In genomic region chr17:82105882-82106696, GRCh38 we compare ENCODE assay signal across 8 cellular contexts. TPM values are rescaled to one million over a fixed set of nuclear protein-coding genes. Genes with fewer than 3 reads are reported as not detected.
A peak's percentile ranks its signal among the peaks of the same experiment; 100 is the strongest.
DNase-seq lines count a peak whose midpoint lies in the region; ATAC-seq and TF ChIP-seq lines count a peak whose summit lies in the region.

No MANE protein-coding gene starts in this region.

- peak overlapping the region; percentile 93 for H3K27ac Mint-ChIP-seq in activated CD8-positive, alpha-beta memory T cell treated with anti-CD3 and anti-CD28 coated beads, Interleukin-2, amount 10 ng/mL, durations not matched to agents 7 days and 5 days

- H3K36me3 Mint-ChIP-seq in activated CD8-positive, alpha-beta memory T cell treated with anti-CD3 and anti-CD28 coated beads, Interleukin-2, amount 10 ng/mL, durations not matched to agents 7 days and 5 days = no peaks in the 10 kb centered on the region

- H3K4me3 Mint-ChIP-seq in activated CD8-positive, alpha-beta memory T cell treated with anti-CD3 and anti-CD28 coated beads, Interleukin-2, amount 10 ng/mL, durations not matched to agents 7 days and 5 days = peak overlapping the region; percentile 80

- peaks cover 29% of the 10 kb centered on the region for H3K4me1 Mint-ChIP-seq in activated CD8-positive, alpha-beta memory T cell treated with anti-CD3 and anti-CD28 coated beads, Interleukin-2, amount 10 ng/mL, durations not matched to agents 7 days and 5 days

- H3K27ac ChIP-seq in urinary bladder (ENCODE audit: low read depth) = peak overlapping the region; percentile 55

- peak; percentile 60 for DNase-seq in AG08395 (ENCODE audit: low spot score)
- peak; percentile 89 to 91 for DNase-seq in NOMO-1 (lab: John Stamatoyannopoulos, UW; ENCODE audit: unreplicated experiment in 2 of 2)
- peak; percentile 82 for DNase-seq in activated CD8-positive, alpha-beta memory T cell treated with anti-CD3 and anti-CD28 coated beads, Interleukin-2, amount 10 ng/mL, durations not matched to agents 7 days and 5 days
- DNase-seq in omental fat pad (ENCODE audit: low spot score) = no peak

- no peaks in the 10 kb centered on the region for H3K27me3 Mint-ChIP-seq in activated CD8-positive, alpha-beta memory T cell treated with anti-CD3 and anti-CD28 coated beads, Interleukin-2, amount 10 ng/mL, durations not matched to agents 7 days and 5 days

- CTCF ChIA-PET in activated CD8-positive, alpha-beta memory T cell treated with anti-CD3 and anti-CD28 coated beads, Interleukin-2, amount 10 ng/mL, durations not matched to agents 7 days and 5 days (lab: Charles Lee) = interaction anchor here (0.7 to 2.5 kb wide), 16 partner anchors 8 to 146 kb away, joined by 3 to 14 read pairs (median 6); partner anchors contain the start of genes CENPX, DCXR, DUS1L and FASN

- H3K4me1 ChIP-seq in urinary bladder (ENCODE audit: insufficient read depth) = no peaks in the 10 kb centered on the region

- 38% methylated on average over 24 of the region's 24 CpGs for WGBS in urinary bladder

- H3K4me3 ChIP-seq in urinary bladder (ENCODE audit: low read depth, low read length) = no peak overlapping the region

- H3K36me3 ChIP-seq in urinary bladder (ENCODE audit: insufficient read depth) = no peaks in the 10 kb centered on the region

- no peaks in the 10 kb centered on the region for H3K9me3 Mint-ChIP-seq in activated CD8-positive, alpha-beta memory T cell treated with anti-CD3 and anti-CD28 coated beads, Interleukin-2, amount 10 ng/mL, durations not matched to agents 7 days and 5 days (ENCODE audit: low read depth)

- peak; percentile 95 for TF ChIP-seq POLR2A in GM18526 (IDR thresholded peaks at IDR 0.05; ENCODE audit: extremely low read depth, insufficient read length)

- TF ChIP-seq CTCF in omental fat pad (IDR thresholded peaks at IDR 0.05) = no peak

- ATAC-seq in HG03108 (IDR thresholded peaks at IDR 0.05; ENCODE audit: unreplicated experiment) (peak; percentile 74), esophagus mucosa (peak; percentile 76), omental fat pad (ENCODE audit: low FRiP score) (peak; percentile 34)
- peak; percentile 92 for ATAC-seq in activated CD8-positive, alpha-beta memory T cell treated with anti-CD3 and anti-CD28 coated beads, Interleukin-2, amount 10 ng/mL, durations not matched to agents 7 days and 5 days

RNA-seq across cellular contexts. Expression of gene FASN, which starts 8.1 kb away (rescaled TPM):
- total RNA-seq in activated CD8-positive, alpha-beta memory T cell treated with anti-CD3 and anti-CD28 coated beads, Interleukin-2, amount 10 ng/mL, durations not matched to agents 7 days and 5 days = 100 to 1,000 TPM; 229 to 277 TPM
- total RNA-seq in esophagus mucosa (352 TPM), omental fat pad (1,000 to 10,000 TPM in 1 of 4 donors, 100 to 1,000 TPM in 3; 313 to 1,522 (median 467) TPM), urinary bladder (24.1 TPM)
- 116 TPM for polyA plus RNA-seq in urinary bladder

RNA-seq across cellular contexts. Expression of gene DUS1L, which starts 40.5 kb away (rescaled TPM):
- 100 to 1,000 TPM; 134 to 139 TPM for total RNA-seq in activated CD8-positive, alpha-beta memory T cell treated with anti-CD3 and anti-CD28 coated beads, Interleukin-2, amount 10 ng/mL, durations not matched to agents 7 days and 5 days
- total RNA-seq in esophagus mucosa (78.4 TPM), omental fat pad (10 to 100 TPM; 58.1 to 90.3 (median 85.7) TPM), urinary bladder (24.5 TPM)
- polyA plus RNA-seq in urinary bladder = 67.5 TPM

RNA-seq across cellular contexts. Expression of gene GPS1, which starts 54.4 kb away (rescaled TPM):
- 100 to 1,000 TPM in 1 of 2 experiments, 10 to 100 TPM in 1; 92.4 to 106 TPM for total RNA-seq in activated CD8-positive, alpha-beta memory T cell treated with anti-CD3 and anti-CD28 coated beads, Interleukin-2, amount 10 ng/mL, durations not matched to agents 7 days and 5 days
- 59.3 TPM for total RNA-seq in esophagus mucosa
- 10 to 100 TPM; 67.3 to 86.8 (median 81.4) TPM for total RNA-seq in omental fat pad
- 37.3 TPM for total RNA-seq in urinary bladder
- 95.4 TPM for polyA plus RNA-seq in urinary bladder

RNA-seq across cellular contexts. Expression of gene RFNG, which starts 54.5 kb away (rescaled TPM):
- 10 to 100 TPM; 20.9 to 23.0 TPM for total RNA-seq in activated CD8-positive, alpha-beta memory T cell treated with anti-CD3 and anti-CD28 coated beads, Interleukin-2, amount 10 ng/mL, durations not matched to agents 7 days and 5 days
- 21.6 TPM for total RNA-seq in esophagus mucosa
- 10 to 100 TPM; 20.2 to 51.3 (median 32.0) TPM for total RNA-seq in omental fat pad
- 16.5 TPM for total RNA-seq in urinary bladder
- 47.0 TPM for polyA plus RNA-seq in urinary bladder

Comparison
In these comparisons a context has a peak if more than half of its experiments do, and no peak if none do; other contexts are left out.
1. ATAC-seq: peak in every context shown above with its lines; median percentile 92 in activated CD8-positive, alpha-beta memory T cell treated with anti-CD3 and anti-CD28 coated beads, Interleukin-2, amount 10 ng/mL, durations not matched to agents 7 days and 5 days; 76 in esophagus mucosa; 74 in HG03108; 34 in omental fat pad.